1 cellular context compared by ENCODE assay signal in genomic region chr16:49874613-49875237, GRCh38.
TF ChIP-seq lines count a peak whose summit lies in the region.

No MANE protein-coding gene starts in this region.

TF ChIP-seq in K562, 482 proteins besides CTCF, POLR2A, EP300 and RAD21 (continued from another document):
- TF ChIP-seq ZBTB40 (IDR thresholded peaks at IDR 0.05) (peak; percentile 88), ZBTB40 (CRISPR knock-in tag; IDR thresholded peaks at IDR 0.05) (peak; percentile 25; the same call in 1 of the 2 replicates), POU5F1 (IDR thresholded peaks at IDR 0.05; ENCODE audit: borderline replicate concordance, low read depth, low read length, partially characterized antibody) (no peak), ZNF639 (CRISPR knock-in tag; conservative IDR thresholded peaks at IDR 0.05 in 1 of 2, IDR thresholded peaks at IDR 0.05 in 1 of 2) (no peak), ZNF561 (CRISPR knock-in tag; conservative IDR thresholded peaks at IDR 0.05) (no peak), DMBX1 (CRISPR knock-in tag; IDR thresholded peaks at IDR 0.05; ENCODE audit: borderline replicate concordance) (no peak), KDM4B (IDR thresholded peaks at IDR 0.05; ENCODE audit: borderline replicate concordance in 2 of 2, low read depth in 1 of 2) (no peak)
